1 cellular context compared by ENCODE assay signal in the genomic region with DNA sequence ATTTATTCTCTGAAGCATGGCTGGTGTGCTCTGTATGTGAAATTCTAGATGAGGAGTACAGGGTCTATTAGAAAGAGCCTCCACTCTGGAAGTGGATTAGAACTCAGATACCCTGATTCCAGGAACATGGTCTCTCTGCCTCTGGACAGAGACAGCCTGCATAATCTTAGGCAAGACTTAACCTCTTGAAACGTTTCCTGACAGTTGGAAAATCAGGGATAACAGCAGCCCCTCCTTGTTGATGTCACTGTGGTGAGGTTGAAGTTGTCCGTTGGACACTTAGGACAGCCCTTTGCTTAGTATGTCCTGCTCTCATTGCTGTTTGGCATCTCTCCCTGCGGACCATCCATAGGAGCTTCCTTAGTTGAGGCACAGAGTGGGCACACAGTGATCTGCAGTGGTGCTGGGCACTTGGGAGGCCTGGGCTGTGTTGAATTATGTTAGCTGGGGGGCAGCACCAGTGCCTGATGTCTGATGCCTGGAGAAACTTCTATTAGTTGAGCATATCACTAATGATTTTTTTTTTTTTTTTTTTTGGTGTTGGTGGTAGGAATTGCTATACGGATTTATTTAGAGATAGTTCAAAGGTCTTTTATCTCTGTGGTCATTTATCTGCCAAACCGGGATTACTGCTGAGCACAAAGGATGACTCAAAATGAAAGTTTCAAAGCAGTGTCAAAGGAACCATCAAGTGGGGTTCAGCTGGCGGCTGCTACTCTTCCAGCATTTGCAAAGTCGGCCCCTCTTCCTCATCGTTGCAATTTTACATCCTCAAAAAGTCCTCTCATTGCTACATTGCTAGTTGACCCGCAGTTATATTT.
TF ChIP-seq lines count a peak whose summit lies in the region.

No MANE protein-coding gene starts in this region.

TF ChIP-seq in SK-N-SH treated with all-trans-retinoic acid at 6 μM for 48 hours, 23 proteins besides CTCF, POLR2A, EP300 and RAD21 (continued from another document):
- TF ChIP-seq, protein P1, sequence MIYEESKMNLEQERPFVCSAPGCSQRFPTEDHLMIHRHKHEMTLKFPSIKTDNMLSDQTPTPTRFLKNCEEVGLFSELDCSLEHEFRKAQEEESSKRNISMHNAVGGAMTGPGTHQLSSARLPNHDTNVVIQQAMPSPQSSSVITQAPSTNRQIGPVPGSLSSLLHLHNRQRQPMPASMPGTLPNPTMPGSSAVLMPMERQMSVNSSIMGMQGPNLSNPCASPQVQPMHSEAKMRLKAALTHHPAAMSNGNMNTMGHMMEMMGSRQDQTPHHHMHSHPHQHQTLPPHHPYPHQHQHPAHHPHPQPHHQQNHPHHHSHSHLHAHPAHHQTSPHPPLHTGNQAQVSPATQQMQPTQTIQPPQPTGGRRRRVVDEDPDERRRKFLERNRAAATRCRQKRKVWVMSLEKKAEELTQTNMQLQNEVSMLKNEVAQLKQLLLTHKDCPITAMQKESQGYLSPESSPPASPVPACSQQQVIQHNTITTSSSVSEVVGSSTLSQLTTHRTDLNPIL (CRISPR knock-in tag; IDR thresholded peaks at IDR 0.05; ENCODE audit: low read depth): no peak
- TF ChIP-seq POU6F1 (CRISPR knock-in tag; IDR thresholded peaks at IDR 0.05; ENCODE audit: borderline replicate concordance, low read depth): no peak
- no peak for TF ChIP-seq ESRRG (CRISPR knock-in tag; IDR thresholded peaks at IDR 0.05)
TF ChIP-seq in SK-N-SH treated with all-trans-retinoic acid at 6 μM for 48 hours: peak in this region for 0.
